In genomic region chr5:115624994-115625393, GRCh38 we compare ENCODE assay signal across 1 cellular context.
TF ChIP-seq lines count a peak whose summit lies in the region.

No MANE protein-coding gene starts in this region.

TF ChIP-seq in WTC11, 78 proteins besides CTCF, POLR2A, EP300 and RAD21 (continued from another document):
- no peak for TF ChIP-seq AFF4 (CRISPR knock-in tag; IDR thresholded peaks at IDR 0.05; ENCODE audit: borderline replicate concordance)
- TF ChIP-seq SMAD3 (CRISPR knock-in tag; IDR thresholded peaks at IDR 0.05; ENCODE audit: borderline replicate concordance), result no peak
- TF ChIP-seq PRDM15 (CRISPR knock-in tag; IDR thresholded peaks at IDR 0.05), result no peak
- no peak for TF ChIP-seq SP1 (CRISPR knock-in tag; conservative IDR thresholded peaks at IDR 0.05)
- no peak for TF ChIP-seq E2F4 (CRISPR knock-in tag; IDR thresholded peaks at IDR 0.05; ENCODE audit: borderline replicate concordance, low read depth)
- TF ChIP-seq ZNF219 (CRISPR knock-in tag; IDR thresholded peaks at IDR 0.05; ENCODE audit: borderline replicate concordance), result no peak
- TF ChIP-seq ATF1 (CRISPR knock-in tag; IDR thresholded peaks at IDR 0.05), result no peak
- TF ChIP-seq ZMAT4 (CRISPR knock-in tag; IDR thresholded peaks at IDR 0.05), result no peak
- TF ChIP-seq HMGA2 (CRISPR knock-in tag; IDR thresholded peaks at IDR 0.05), result no peak
- no peak for TF ChIP-seq ERG (CRISPR knock-in tag; IDR thresholded peaks at IDR 0.05)
- TF ChIP-seq NR2C2 (CRISPR knock-in tag; IDR thresholded peaks at IDR 0.05), result no peak
- TF ChIP-seq USF2 (CRISPR knock-in tag; IDR thresholded peaks at IDR 0.05), result no peak
- no peak for TF ChIP-seq NFATC4 (CRISPR knock-in tag; IDR thresholded peaks at IDR 0.05)
- TF ChIP-seq NFYB (CRISPR knock-in tag; conservative IDR thresholded peaks at IDR 0.05; ENCODE audit: low read depth), result no peak
- TF ChIP-seq HMGXB4 (CRISPR knock-in tag; IDR thresholded peaks at IDR 0.05), result no peak
- no peak for TF ChIP-seq ZNF263 (CRISPR knock-in tag; IDR thresholded peaks at IDR 0.05; ENCODE audit: low read depth)
- TF ChIP-seq CREB1 (CRISPR knock-in tag; IDR thresholded peaks at IDR 0.05), result no peak
- TF ChIP-seq E2F5 (CRISPR knock-in tag; IDR thresholded peaks at IDR 0.05), result no peak
